ENCODE assay signal across 22 cellular contexts in genomic region chr9:130354806-130355205, GRCh38.
"Had no signal": no experiment of that assay in that cellular context is flagged by ENCODE, and none has a peak within 500 bp of the region (broad histone marks: within the 10 kb centered on the region; RNA-seq: fewer than 3 reads in every experiment).

No MANE protein-coding gene starts in this region.

- ATAC-seq: activated CD8-positive, alpha-beta T cell treated with anti-CD3 and anti-CD28 coated beads, Interleukin-2, amount 10 ng/mL, durations not matched to agents 7 days and 5 days; activated naive CD4-positive, alpha-beta T cell treated with anti-CD3 and anti-CD28 coated beads, Interleukin-2, amount 50 U/mL, for 72 hours; activated naive CD8-positive, alpha-beta T cell treated with anti-CD3 and anti-CD28 coated beads, Interleukin-2, amount 50 U/mL, for 24 hours; body of pancreas; T-cell had no signal

- H3K36me3 ChIP-seq: ascending aorta had no signal

- H3K4me3 ChIP-seq: ascending aorta, body of pancreas had no signal

- DNase-seq: activated CD4-positive, alpha-beta T cell treated with anti-CD3 and anti-CD28 coated beads for 48 hours; activated CD4-positive, alpha-beta T cell treated with anti-CD3 and anti-CD28 coated beads, Interleukin-2, amount 50 U/mL, for 4 hours; activated CD4-positive, CD25-positive, alpha-beta regulatory T cell treated with anti-CD3 and anti-CD28 coated beads, Interleukin-2, amount 50 U/mL, for 72 hours; activated CD8-positive, alpha-beta memory T cell treated with anti-CD3 and anti-CD28 coated beads, Interleukin-2, amount 50 U/mL, for 48 hours; activated CD8-positive, alpha-beta T cell treated with anti-CD3 and anti-CD28 coated beads, Interleukin-2, amount 10 ng/mL, durations not matched to agents 7 days and 5 days; activated effector memory CD4-positive, alpha-beta T cell treated with Interleukin-2 at 50 U/mL for 16 hours; activated naive CD4-positive, alpha-beta T cell; activated naive CD8-positive, alpha-beta T cell treated with anti-CD3 and anti-CD28 coated beads, Interleukin-2, amount 50 U/mL, for 24 hours; activated T-cell treated with anti-CD3 and anti-CD28 coated beads, Interleukin-2, amount 50 U/mL, for 1 hour; amniotic stem cell; body of pancreas; Kasumi-1; KBM-7; NCI-H1105 treated with DMSO at 0.1 percent for 48 hours; NCI-H1436 treated with DMSO at 0.1 percent for 48 hours; NCI-H187; NCI-H2081; NCI-H524; SIG-M5; T-cell had no signal

- H3K27ac ChIP-seq: ascending aorta, body of pancreas had no signal

- H3K27me3 ChIP-seq: ascending aorta, body of pancreas had no signal

- H3K9me3 ChIP-seq: ascending aorta, body of pancreas had no signal

- H3K4me1 ChIP-seq: ascending aorta, body of pancreas had no signal
